ENCODE assay signal across 27 cellular contexts in the genomic region with DNA sequence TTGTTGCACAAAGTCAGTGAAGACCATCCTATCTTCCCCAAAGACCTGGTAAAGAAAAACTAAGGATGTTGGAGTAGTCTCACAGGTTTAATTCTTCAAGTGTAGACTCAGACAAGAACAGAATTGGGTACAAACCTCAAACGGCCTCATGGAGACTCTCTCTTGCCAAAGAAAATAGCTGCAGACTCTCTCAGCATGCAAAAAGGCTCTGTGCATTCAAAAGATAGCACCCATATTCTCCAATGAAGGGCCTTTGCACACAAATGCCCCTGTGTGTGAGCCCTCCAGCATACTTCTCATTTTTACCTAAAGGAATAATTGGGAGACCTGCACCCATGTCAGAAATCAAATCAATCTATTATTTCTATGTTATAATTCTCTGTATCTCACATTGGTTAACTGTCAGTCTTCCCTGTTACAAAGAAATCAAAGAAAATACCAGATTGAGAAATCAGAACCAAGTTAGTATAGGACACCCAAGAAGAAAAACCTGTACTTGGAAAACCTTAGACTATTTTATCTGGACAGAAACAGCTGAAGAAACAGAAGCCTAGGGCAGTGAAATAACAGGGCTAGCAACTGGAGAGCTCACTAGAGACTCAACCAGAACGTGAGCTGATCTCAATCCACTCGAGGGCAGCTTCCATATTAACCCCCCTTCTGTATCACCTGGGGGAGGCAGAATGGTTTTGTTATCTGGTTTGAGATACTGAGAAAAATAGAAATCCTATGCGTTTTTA.
DNase-seq lines count a peak whose midpoint lies in the region; ATAC-seq, FAIRE-seq and TF ChIP-seq lines count a peak whose summit lies in the region.
"Had no signal": no experiment of that assay in that cellular context is flagged by ENCODE, and none has a peak within 500 bp of the region (broad histone marks: within the 10 kb centered on the region; RNA-seq: fewer than 3 reads in every experiment).

No MANE protein-coding gene starts in this region.

- H3K27me3 ChIP-seq in GM23338 (ENCODE audit: insufficient read depth) (no peaks in the 10 kb centered on the region), astrocyte (ENCODE audit: insufficient read depth, low read length) (no peaks in the 10 kb centered on the region), trophoblast cell (ENCODE audit: insufficient read depth, low read length) (no peaks in the 10 kb centered on the region)
- H3K27me3 ChIP-seq: BLaER1 treated with 17β-estradiol and CSF1 and Interleukin-3, amounts not matched to agents 10 nM and 100 nM; MG63 had no signal

- H3K27me3 Mint-ChIP-seq in GM23338 (ENCODE audit: insufficient read depth, low read depth, poor library complexity) (no peaks in the 10 kb centered on the region), astrocyte (ENCODE audit: low read depth, unreplicated experiment) (no peaks in the 10 kb centered on the region)
- no peaks in the 10 kb centered on the region for H3K27me3 Mint-ChIP-seq in activated T-helper 2 cell treated with anti-CD3 and anti-CD28 coated beads, Interferon-gamma antibody, Interleukin-2, Interleukin-4, amounts not matched to agents 10 μg/mL and 5 μg/mL and 100 μg/mL, durations not matched to agents 14 hours and 24 hours and 36 hours (ENCODE audit: low read depth)

- H3K36me3 Mint-ChIP-seq in GM23338 (ENCODE audit: low read depth): no peaks in the 10 kb centered on the region
- H3K36me3 Mint-ChIP-seq in astrocyte (ENCODE audit: low read depth, unreplicated experiment): no peaks in the 10 kb centered on the region
- no peaks in the 10 kb centered on the region for H3K36me3 Mint-ChIP-seq in activated T-helper 2 cell treated with anti-CD3 and anti-CD28 coated beads, Interferon-gamma antibody, Interleukin-2, Interleukin-4, amounts not matched to agents 10 μg/mL and 5 μg/mL and 100 μg/mL, durations not matched to agents 14 hours and 24 hours and 36 hours (ENCODE audit: low read depth)
- H3K36me3 Mint-ChIP-seq: CD8-positive, alpha-beta T cell had no signal

- H3K36me3 ChIP-seq in GM23338 (ENCODE audit: insufficient read depth): no peaks in the 10 kb centered on the region
- H3K36me3 ChIP-seq in astrocyte (ENCODE audit: insufficient read depth, low read length): no peaks in the 10 kb centered on the region
- no peaks in the 10 kb centered on the region for H3K36me3 ChIP-seq in trophoblast cell (ENCODE audit: control insufficient read depth in 1 of 2, insufficient read depth in 2 of 2, low read length in 2 of 2)
- H3K36me3 ChIP-seq: BLaER1 treated with 17β-estradiol and CSF1 and Interleukin-3, amounts not matched to agents 10 nM and 100 nM; MG63 had no signal

- FAIRE-seq in astrocyte (lab: Jason Lieb, UNC): no peak
- FAIRE-seq: GM12892, GM18507, HTR-8/SVneo had no signal

- H2AK5ac ChIP-seq in trophoblast cell (ENCODE audit: low read length): no peak overlapping the region

- H3K4me3 ChIP-seq in GM23338: no peak overlapping the region
- H3K4me3 ChIP-seq in astrocyte (ENCODE audit: insufficient read depth, low read depth, low read length): no peak overlapping the region
- no peak overlapping the region for H3K4me3 ChIP-seq in trophoblast cell (ENCODE audit: low read depth, low read length)
- H3K4me3 ChIP-seq: BLaER1 treated with 17β-estradiol and CSF1 and Interleukin-3, amounts not matched to agents 10 nM and 100 nM; MG63; PC-9 had no signal

- H3K4me1 Mint-ChIP-seq in GM23338: peaks cover 2% of the 10 kb centered on the region; the same call in 2 of the 3 replicates
- H3K4me1 Mint-ChIP-seq in astrocyte (ENCODE audit: low read depth, unreplicated experiment): peaks cover 3% of the 10 kb centered on the region
- H3K4me1 Mint-ChIP-seq in activated T-helper 2 cell treated with anti-CD3 and anti-CD28 coated beads, Interferon-gamma antibody, Interleukin-2, Interleukin-4, amounts not matched to agents 10 μg/mL and 5 μg/mL and 100 μg/mL, durations not matched to agents 14 hours and 24 hours and 36 hours (ENCODE audit: low read depth): no peaks in the 10 kb centered on the region

- H4K91ac ChIP-seq in trophoblast cell (ENCODE audit: low read depth, low read length): no peak overlapping the region

- H3K4me1 ChIP-seq in GM23338 (ENCODE audit: insufficient read depth) (no peaks in the 10 kb centered on the region), astrocyte (ENCODE audit: insufficient read depth, low read length) (no peaks in the 10 kb centered on the region), trophoblast cell (ENCODE audit: control insufficient read depth in 1 of 2, insufficient read depth in 2 of 2, low read length in 2 of 2) (no peaks in the 10 kb centered on the region)
- H3K4me1 ChIP-seq: BLaER1 treated with 17β-estradiol and CSF1 and Interleukin-3, amounts not matched to agents 10 nM and 100 nM had no signal

- DNase-seq in GM23338 (ENCODE audit: low spot score) (no peak), astrocyte (ENCODE audit: low read depth) (peak; percentile 60), fibroblast of peridontal ligament (ENCODE audit: extremely low read depth) (peak; percentile 25), trophoblast cell (peak; percentile 4 to 47), head of caudate nucleus (no peak)
- DNase-seq in activated T-helper 2 cell treated with anti-CD3 and anti-CD28 coated beads, Interferon-gamma antibody, Interleukin-2, Interleukin-4, amounts not matched to agents 10 μg/mL and 5 μg/mL and 100 μg/mL, durations not matched to agents 14 hours and 24 hours and 36 hours (ENCODE audit: low spot score): no peak
- DNase-seq: Calu3; CD8-positive, alpha-beta T cell; DMS53; H7; HFFc6; IMR-90; MG63; NCI-H1048; NCI-H1436; NCI-H2081; NCI-H2227 treated with DMSO at 0.1 percent for 48 hours; NCI-H526; PC-9; SIG-M5 had no signal

- H2AFZ ChIP-seq in GM23338 (0 out of 2 replicates have a peak overlapping the region, but pooled peaks have one; percentile 9), astrocyte (ENCODE audit: low read depth, low read length) (no peak overlapping the region), trophoblast cell (ENCODE audit: insufficient read depth, low read length, poor library complexity) (no peak overlapping the region)
- H2AFZ ChIP-seq: PC-9 had no signal

- H3K9ac ChIP-seq in astrocyte (ENCODE audit: low read length): no peak overlapping the region
- H3K9ac ChIP-seq in trophoblast cell (ENCODE audit: low read length): no peak overlapping the region
- H3K9ac ChIP-seq: BLaER1 treated with 17β-estradiol and CSF1 and Interleukin-3, amounts not matched to agents 10 nM and 100 nM had no signal

- intact Hi-C loops in activated T-helper 2 cell treated with anti-CD3 and anti-CD28 coated beads, Interferon-gamma antibody, Interleukin-2, Interleukin-4, amounts not matched to agents 10 μg/mL and 5 μg/mL and 100 μg/mL, durations not matched to agents 14 hours and 24 hours and 36 hours (cut with micrococcal nuclease): no loop called here
- intact Hi-C loops in head of caudate nucleus (cut with DNase I): no loop called here

- H3K9me3 ChIP-seq in astrocyte (ENCODE audit: insufficient read depth, low read depth, low read length) (no peaks in the 10 kb centered on the region), trophoblast cell (ENCODE audit: insufficient read depth, low read depth, low read length) (no peaks in the 10 kb centered on the region)
- H3K9me3 ChIP-seq: BLaER1 treated with 17β-estradiol and CSF1 and Interleukin-3, amounts not matched to agents 10 nM and 100 nM; MG63 had no signal

- no peaks in the 10 kb centered on the region for H3K79me1 ChIP-seq in trophoblast cell (ENCODE audit: low read length)

- no peak overlapping the region for H2BK12ac ChIP-seq in trophoblast cell (ENCODE audit: low read length)

- H3K18ac ChIP-seq in trophoblast cell (ENCODE audit: low read length): no peak overlapping the region

- H4K20me1 ChIP-seq in GM23338 (replicated peaks; ENCODE audit: insufficient read depth) (no peaks in the 10 kb centered on the region), astrocyte (ENCODE audit: insufficient read depth, low read length) (no peaks in the 10 kb centered on the region)
- H4K20me1 ChIP-seq: BLaER1 treated with 17β-estradiol and CSF1 and Interleukin-3, amounts not matched to agents 10 nM and 100 nM had no signal

- H2BK5ac ChIP-seq in trophoblast cell (ENCODE audit: low read depth, low read length, poor library complexity): no peak overlapping the region

- no CpG with 5 or more reads among the region's 4 CpGs for WGBS in trophoblast cell (ENCODE audit: extremely low coverage, insufficient coverage, insufficient read length)

- no peak overlapping the region for H3K4me3 Mint-ChIP-seq in GM23338
- no peak overlapping the region for H3K4me3 Mint-ChIP-seq in astrocyte (ENCODE audit: unreplicated experiment)
- H3K4me3 Mint-ChIP-seq in activated T-helper 2 cell treated with anti-CD3 and anti-CD28 coated beads, Interferon-gamma antibody, Interleukin-2, Interleukin-4, amounts not matched to agents 10 μg/mL and 5 μg/mL and 100 μg/mL, durations not matched to agents 14 hours and 24 hours and 36 hours (ENCODE audit: low read depth): no peak overlapping the region
- H3K4me3 Mint-ChIP-seq: CD8-positive, alpha-beta T cell; HFFc6 had no signal

- no peak for TF ChIP-seq CTCF in GM23338 (conservative IDR thresholded peaks at IDR 0.05; ENCODE audit: low read depth in 2 of 2)
- no peak for TF ChIP-seq CTCF in astrocyte (IDR thresholded peaks at IDR 0.05; ENCODE audit: insufficient read depth, low read depth, low read length)

- H3K79me2 ChIP-seq in GM23338 (replicated peaks; ENCODE audit: insufficient read depth): no peaks in the 10 kb centered on the region
- no peaks in the 10 kb centered on the region for H3K79me2 ChIP-seq in astrocyte (ENCODE audit: insufficient read depth, low read length)
- no peaks in the 10 kb centered on the region for H3K79me2 ChIP-seq in trophoblast cell (ENCODE audit: control insufficient read depth, insufficient read depth, low read length, poor library complexity)

- ATAC-seq in GM23338 (no peak), HG02884 (IDR thresholded peaks at IDR 0.05; ENCODE audit: unreplicated experiment) (no peak)
- ATAC-seq: CD8-positive, alpha-beta T cell had no signal

- H3K9me3 Mint-ChIP-seq in GM23338 (no peaks in the 10 kb centered on the region), astrocyte (ENCODE audit: unreplicated experiment) (no peaks in the 10 kb centered on the region)
- H3K9me3 Mint-ChIP-seq in activated T-helper 2 cell treated with anti-CD3 and anti-CD28 coated beads, Interferon-gamma antibody, Interleukin-2, Interleukin-4, amounts not matched to agents 10 μg/mL and 5 μg/mL and 100 μg/mL, durations not matched to agents 14 hours and 24 hours and 36 hours: no peaks in the 10 kb centered on the region
- H3K9me3 Mint-ChIP-seq: CD8-positive, alpha-beta T cell; HFFc6 had no signal

- no peak overlapping the region for H2BK120ac ChIP-seq in trophoblast cell (ENCODE audit: insufficient read depth, low read length, poor library complexity)

- no peak overlapping the region for H4K8ac ChIP-seq in trophoblast cell (ENCODE audit: low read depth, low read length)

- no peaks in the 10 kb centered on the region for H3K9me2 ChIP-seq in GM23338 (ENCODE audit: insufficient read depth)

- no peak overlapping the region for H4K12ac ChIP-seq in trophoblast cell (ENCODE audit: low read depth, low read length)

- H3K27ac Mint-ChIP-seq in GM23338 (no peak overlapping the region), astrocyte (ENCODE audit: unreplicated experiment) (no peak overlapping the region)
- H3K27ac Mint-ChIP-seq in activated T-helper 2 cell treated with anti-CD3 and anti-CD28 coated beads, Interferon-gamma antibody, Interleukin-2, Interleukin-4, amounts not matched to agents 10 μg/mL and 5 μg/mL and 100 μg/mL, durations not matched to agents 14 hours and 24 hours and 36 hours: no peak overlapping the region
- H3K27ac Mint-ChIP-seq: CD8-positive, alpha-beta T cell; HFFc6 had no signal

- H3K27ac ChIP-seq in GM23338 (ENCODE audit: low read depth): no peak overlapping the region
- H3K27ac ChIP-seq in astrocyte (ENCODE audit: low read depth, low read length): no peak overlapping the region
- no peak overlapping the region for H3K27ac ChIP-seq in trophoblast cell (ENCODE audit: low read depth, low read length)
- H3K27ac ChIP-seq: BLaER1 treated with 17β-estradiol and CSF1 and Interleukin-3, amounts not matched to agents 10 nM and 100 nM; HL-60; PC-9; RWPE1 had no signal

- no peaks in the 10 kb centered on the region for H3F3A ChIP-seq in GM23338 (replicated peaks; ENCODE audit: low read depth)

- no peak overlapping the region for H3K14ac ChIP-seq in trophoblast cell (ENCODE audit: low read length)

- H3K23ac ChIP-seq in trophoblast cell (ENCODE audit: low read length): no peak overlapping the region

- H3K4ac ChIP-seq in trophoblast cell (ENCODE audit: low read depth, low read length): no peak overlapping the region

- no peak overlapping the region for H3K4me2 ChIP-seq in GM23338
- H3K4me2 ChIP-seq in astrocyte (ENCODE audit: low read length): peak overlapping the region; percentile 13
- H3K4me2 ChIP-seq in trophoblast cell (ENCODE audit: low read length): no peak overlapping the region
- H3K4me2 ChIP-seq: BLaER1 treated with 17β-estradiol and CSF1 and Interleukin-3, amounts not matched to agents 10 nM and 100 nM; PC-9 had no signal

Comparison
In these comparisons a context has a peak if more than half of its experiments do, and no peak if none do; other contexts are left out.
1. DNase-seq: peak in astrocyte (single experiment), fibroblast of peridontal ligament (single experiment) and trophoblast cell (2 of 2); none in GM23338 (single experiment), activated T-helper 2 cell treated with anti-CD3 and anti-CD28 coated beads, Interferon-gamma antibody, Interleukin-2, Interleukin-4, amounts not matched to agents 10 μg/mL and 5 μg/mL and 100 μg/mL, durations not matched to agents 14 hours and 24 hours and 36 hours (single experiment) and head of caudate nucleus (0 of 42).